ENCODE assay signal across 20 cellular contexts in the genomic region with DNA sequence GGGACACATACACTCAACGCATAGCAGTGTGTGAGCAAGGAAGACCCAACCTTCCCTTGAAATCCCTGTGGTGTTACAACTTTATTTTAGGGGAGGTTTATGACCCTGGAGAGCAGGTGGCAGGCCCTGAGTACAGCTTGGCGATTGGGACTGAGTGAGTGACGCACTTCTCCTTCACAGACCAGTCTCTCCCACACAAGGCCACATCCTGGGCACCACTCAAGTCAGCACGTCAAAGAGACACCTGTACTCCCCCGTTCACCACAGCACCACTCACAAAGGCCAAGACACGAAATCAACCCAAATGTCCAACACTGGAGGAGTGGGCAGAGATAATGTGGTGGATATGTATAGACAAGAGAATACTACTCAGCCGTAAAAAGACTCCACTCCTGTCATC. TPM values are rescaled to one million over a fixed set of nuclear protein-coding genes. Genes with fewer than 3 reads are reported as not detected.
"Had no signal": no experiment of that assay in that cellular context is flagged by ENCODE, and none has a peak within 500 bp of the region (broad histone marks: within the 10 kb centered on the region; RNA-seq: fewer than 3 reads in every experiment).

No MANE protein-coding gene starts in this region.

- H3K4me3 ChIP-seq: esophagus squamous epithelium, lung, stomach, upper lobe of left lung had no signal

- H3K4me1 Mint-ChIP-seq: activated CD4-positive, alpha-beta T cell treated with anti-CD3 and anti-CD28 coated beads, Interleukin-2, amount 10 ng/mL, durations not matched to agents 7 days and 5 days had no signal

- H3K36me3 ChIP-seq: esophagus squamous epithelium, stomach, upper lobe of left lung had no signal

- H3K9me3 ChIP-seq: esophagus squamous epithelium, stomach, upper lobe of left lung had no signal

- DNase-seq: activated CD4-positive, alpha-beta T cell treated with anti-CD3 and anti-CD28 coated beads, Interleukin-2, amount 10 ng/mL, durations not matched to agents 7 days and 5 days; activated naive CD4-positive, alpha-beta T cell treated with anti-CD3 and anti-CD28 coated beads for 36 hours; central memory CD4-positive, alpha-beta T cell; cortex of kidney; effector CD4-positive, alpha-beta T cell; esophagus squamous epithelium; left colon; posterior cingulate gyrus; stimulated activated CD4-positive, alpha-beta T cell treated with anti-CD3 and anti-CD28 coated beads, Interleukin-2, amount 100 ng/mL, for 48 hours; stomach had no signal

- H3K9me3 Mint-ChIP-seq: activated CD4-positive, alpha-beta T cell treated with anti-CD3 and anti-CD28 coated beads, Interleukin-2, amount 10 ng/mL, durations not matched to agents 7 days and 5 days; activated naive CD4-positive, alpha-beta T cell treated with anti-CD3 and anti-CD28 coated beads for 36 hours; nephron; T-helper 1 cell treated with Interleukin-12 subunit alpha and Interleukin-12 subunit beta and Interleukin-4 antibody, amounts not matched to agents 30 μg/mL and 1 μg/mL, for 36 hours had no signal

- H3K27ac Mint-ChIP-seq: activated CD4-positive, alpha-beta T cell treated with anti-CD3 and anti-CD28 coated beads, Interleukin-2, amount 10 ng/mL, durations not matched to agents 7 days and 5 days; activated naive CD4-positive, alpha-beta T cell treated with anti-CD3 and anti-CD28 coated beads for 36 hours; brain; nephron; T-helper 1 cell treated with Interleukin-12 subunit alpha and Interleukin-12 subunit beta and Interleukin-4 antibody, amounts not matched to agents 30 μg/mL and 1 μg/mL, for 36 hours had no signal

- H3K27me3 ChIP-seq: stomach, upper lobe of left lung had no signal

- H3K36me3 Mint-ChIP-seq: brain had no signal

- H3K27ac ChIP-seq: esophagus squamous epithelium, stomach, upper lobe of left lung had no signal

- ATAC-seq: activated CD4-positive, CD25-positive, alpha-beta regulatory T cell treated with anti-CD3 and anti-CD28 coated beads, Interleukin-2, amount 50 U/mL, for 24 hours; left colon had no signal

- H3K4me3 Mint-ChIP-seq: activated CD4-positive, alpha-beta T cell treated with anti-CD3 and anti-CD28 coated beads, Interleukin-2, amount 10 ng/mL, durations not matched to agents 7 days and 5 days; activated naive CD4-positive, alpha-beta T cell treated with anti-CD3 and anti-CD28 coated beads for 36 hours; brain; nephron; T-helper 1 cell treated with Interleukin-12 subunit alpha and Interleukin-12 subunit beta and Interleukin-4 antibody, amounts not matched to agents 30 μg/mL and 1 μg/mL, for 36 hours had no signal

RNA-seq across cellular contexts. Expression of a gene that starts 57.0 kb away (rescaled TPM):
- total RNA-seq: activated CD4-positive, alpha-beta T cell treated with anti-CD3 and anti-CD28 coated beads, Interleukin-2, amount 10 ng/mL, durations not matched to agents 7 days and 5 days; activated CD8-positive, alpha-beta memory T cell treated with anti-CD3 and anti-CD28 coated beads for 36 hours; activated naive CD4-positive, alpha-beta T cell treated with anti-CD3 and anti-CD28 coated beads for 36 hours; endothelial cell of umbilical vein; skeletal muscle tissue; temporal lobe; upper lobe of left lung had no signal
